41 cellular contexts compared by ENCODE assay signal in the genomic region with DNA sequence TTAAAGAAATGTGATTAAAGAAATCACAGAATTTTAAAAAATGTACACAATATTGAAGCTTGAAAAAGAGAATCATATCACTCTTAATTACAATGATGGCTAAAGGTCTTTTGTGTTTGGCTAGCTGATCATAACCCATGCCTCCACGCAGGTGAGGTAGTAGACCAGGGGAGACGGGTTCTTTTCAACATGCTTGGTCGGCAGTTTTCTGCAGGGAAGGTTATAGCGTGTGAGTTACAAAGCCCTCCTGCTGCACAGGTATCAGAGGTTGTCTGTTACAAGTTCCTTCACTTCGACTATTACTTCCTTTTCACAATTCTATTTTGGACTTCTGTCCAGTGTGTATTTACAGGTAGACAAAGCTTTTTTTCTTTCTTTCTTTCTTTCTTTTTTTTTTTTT.
"Had no signal": no experiment of that assay in that cellular context is flagged by ENCODE, and none has a peak within 500 bp of the region (broad histone marks: within the 10 kb centered on the region; RNA-seq: fewer than 3 reads in every experiment).

No MANE protein-coding gene starts in this region.

- H3K27ac ChIP-seq: ascending aorta, cardiac muscle cell, VCaP had no signal

- H3K27ac Mint-ChIP-seq: activated CD4-positive, alpha-beta memory T cell treated with anti-CD3 and anti-CD28 coated beads, Interleukin-2, amount 10 ng/mL, durations not matched to agents 7 days and 5 days; activated CD4-positive, alpha-beta T cell treated with anti-CD3 and anti-CD28 coated beads for 36 hours; activated CD4-positive, alpha-beta T cell treated with anti-CD3 and anti-CD28 coated beads, Interleukin-2, amount 10 ng/mL, durations not matched to agents 7 days and 5 days; activated CD8-positive, alpha-beta T cell treated with anti-CD3 and anti-CD28 coated beads, Interleukin-2, amount 10 ng/mL, durations not matched to agents 7 days and 5 days; activated naive CD4-positive, alpha-beta T cell treated with anti-CD3 and anti-CD28 coated beads, Interleukin-2, amount 10 ng/mL, durations not matched to agents 7 days and 5 days; activated naive CD4-positive, alpha-beta T cell treated with anti-CD3 and anti-CD28 coated beads, Interleukin-2, amount 50 U/mL, for 24 hours; activated naive CD8-positive, alpha-beta T cell; activated naive CD8-positive, alpha-beta T cell treated with anti-CD3 and anti-CD28 coated beads, Interleukin-2, amount 10 ng/mL, durations not matched to agents 7 days and 5 days; activated naive CD8-positive, alpha-beta T cell treated with anti-CD3 and anti-CD28 coated beads, Interleukin-2, amount 50 U/mL, for 24 hours; activated T-cell treated with anti-CD3 and anti-CD28 coated beads, Interleukin-2, amount 50 U/mL, for 72 hours; activated T-helper 1 cell treated with anti-CD3 and anti-CD28 coated beads, Interleukin-12 subunit alpha, Interleukin-12 subunit beta, Interleukin-2, Interleukin-4 antibody, amounts not matched to agents 30 ng/mL and 10 ng/mL and 1 ng/mL, durations not matched to agents 14 hours and 24 hours and 36 hours; activated T-helper 17 cell treated with anti-CD3 and anti-CD28 coated beads, Interleukin-2, amount 50 U/mL, for 72 hours; brain; T-helper 1 cell treated with Interleukin-12 subunit alpha and Interleukin-12 subunit beta and Interleukin-4 antibody, amounts not matched to agents 30 μg/mL and 1 μg/mL, for 36 hours; T-helper 2 cell treated with Interferon-gamma antibody and Interleukin-4, amounts not matched to agents 5 μg/mL and 100 μg/mL, for 36 hours had no signal

- H3K9me3 ChIP-seq: ascending aorta had no signal

- ATAC-seq: activated CD4-positive, alpha-beta T cell treated with anti-CD3 and anti-CD28 coated beads for 36 hours; activated CD4-positive, CD25-positive, alpha-beta regulatory T cell treated with anti-CD3 and anti-CD28 coated beads, Interleukin-2, amount 50 U/mL, for 24 hours; activated CD8-positive, alpha-beta T cell treated with anti-CD3 and anti-CD28 coated beads, Interleukin-2, amount 10 ng/mL, durations not matched to agents 7 days and 5 days; activated naive CD8-positive, alpha-beta T cell treated with anti-CD3 and anti-CD28 coated beads, Interleukin-2, amount 50 U/mL, for 24 hours; activated T-cell treated with anti-CD3 and anti-CD28 coated beads, Interleukin-2, amount 50 U/mL, for 4 hours; activated T-cell treated with anti-CD3 and anti-CD28 coated beads, Interleukin-2, amount 50 U/mL, for 72 hours; activated T-helper 17 cell treated with anti-CD3 and anti-CD28 coated beads, Interleukin-2, amount 50 U/mL, for 72 hours had no signal

- DNase-seq: activated CD4-positive, alpha-beta memory T cell treated with anti-CD3 and anti-CD28 coated beads, Interleukin-2, amount 10 ng/mL, durations not matched to agents 7 days and 5 days; activated CD4-positive, alpha-beta T cell treated with anti-CD3 and anti-CD28 coated beads for 1 hour; activated CD4-positive, alpha-beta T cell treated with anti-CD3 and anti-CD28 coated beads for 36 hours; activated CD4-positive, alpha-beta T cell treated with anti-CD3 and anti-CD28 coated beads for 48 hours; activated CD4-positive, alpha-beta T cell treated with anti-CD3 and anti-CD28 coated beads, Interleukin-2, amount 10 ng/mL, durations not matched to agents 7 days and 5 days; activated CD4-positive, alpha-beta T cell treated with anti-CD3 and anti-CD28 coated beads, Interleukin-2, amount 50 U/mL, for 48 hours; activated CD4-positive, CD25-positive, alpha-beta regulatory T cell; activated CD8-positive, alpha-beta memory T cell treated with anti-CD3 and anti-CD28 coated beads for 24 hours; activated CD8-positive, alpha-beta memory T cell treated with anti-CD3 and anti-CD28 coated beads, Interleukin-2, amount 50 U/mL, for 4 hours; activated CD8-positive, alpha-beta T cell treated with anti-CD3 and anti-CD28 coated beads, Interleukin-2, amount 10 ng/mL, durations not matched to agents 7 days and 5 days; activated effector memory CD4-positive, alpha-beta T cell treated with anti-CD3 and anti-CD28 coated beads, Interleukin-2, amount 50 U/mL, for 16 hours; activated gamma-delta T cell treated with Interleukin-2 at 50 U/mL for 16 hours; activated naive CD4-positive, alpha-beta T cell; activated naive CD4-positive, alpha-beta T cell treated with anti-CD3 and anti-CD28 coated beads, Interleukin-2, amount 10 ng/mL, durations not matched to agents 7 days and 5 days; activated naive CD8-positive, alpha-beta T cell treated with anti-CD3 and anti-CD28 coated beads, Interleukin-2, amount 10 ng/mL, durations not matched to agents 7 days and 5 days; activated naive CD8-positive, alpha-beta T cell treated with anti-CD3 and anti-CD28 coated beads, Interleukin-2, amount 50 U/mL, for 24 hours; activated T-cell treated with anti-CD3 and anti-CD28 coated beads for 4 hours; activated T-cell treated with anti-CD3 and anti-CD28 coated beads, Interleukin-2, amount 50 U/mL, for 1 hour; activated T-cell treated with anti-CD3 and anti-CD28 coated beads, Interleukin-2, amount 50 U/mL, for 4 hours; activated T-cell treated with anti-CD3 and anti-CD28 coated beads, Interleukin-2, amount 50 U/mL, for 72 hours; amygdala; anterior cingulate cortex; caudate nucleus; cerebellar nuclear complex; T-helper 1 cell; T-helper 2 cell; T-helper 9 cell had no signal

- H3K4me1 ChIP-seq: ascending aorta had no signal

- H3K27me3 ChIP-seq: ascending aorta, cardiac muscle cell had no signal

- H3K27me3 Mint-ChIP-seq: activated CD4-positive, alpha-beta T cell treated with anti-CD3 and anti-CD28 coated beads, Interleukin-2, amount 10 ng/mL, durations not matched to agents 7 days and 5 days; activated naive CD4-positive, alpha-beta T cell treated with anti-CD3 and anti-CD28 coated beads, Interleukin-2, amount 10 ng/mL, durations not matched to agents 7 days and 5 days; activated naive CD8-positive, alpha-beta T cell treated with anti-CD3 and anti-CD28 coated beads, Interleukin-2, amount 50 U/mL, for 24 hours; brain had no signal

- H3K4me3 ChIP-seq: ascending aorta, cardiac muscle cell had no signal

- H3K36me3 ChIP-seq: ascending aorta, cardiac muscle cell had no signal

- FAIRE-seq: bronchial epithelial cell, TTC549 had no signal

- H3K9me3 Mint-ChIP-seq: activated CD4-positive, alpha-beta memory T cell treated with anti-CD3 and anti-CD28 coated beads, Interleukin-2, amount 10 ng/mL, durations not matched to agents 7 days and 5 days; activated CD4-positive, alpha-beta T cell treated with anti-CD3 and anti-CD28 coated beads, Interleukin-2, amount 10 ng/mL, durations not matched to agents 7 days and 5 days; activated naive CD4-positive, alpha-beta T cell treated with anti-CD3 and anti-CD28 coated beads, Interleukin-2, amount 10 ng/mL, durations not matched to agents 7 days and 5 days; activated naive CD4-positive, alpha-beta T cell treated with anti-CD3 and anti-CD28 coated beads, Interleukin-2, amount 50 U/mL, for 24 hours; activated naive CD8-positive, alpha-beta T cell treated with anti-CD3 and anti-CD28 coated beads, Interleukin-2, amount 10 ng/mL, durations not matched to agents 7 days and 5 days; activated naive CD8-positive, alpha-beta T cell treated with anti-CD3 and anti-CD28 coated beads, Interleukin-2, amount 50 U/mL, for 24 hours; activated T-cell treated with anti-CD3 and anti-CD28 coated beads, Interleukin-2, amount 50 U/mL, for 4 hours; activated T-helper 1 cell treated with anti-CD3 and anti-CD28 coated beads, Interleukin-12 subunit alpha, Interleukin-12 subunit beta, Interleukin-2, Interleukin-4 antibody, amounts not matched to agents 30 ng/mL and 10 ng/mL and 1 ng/mL, durations not matched to agents 14 hours and 24 hours and 36 hours; activated T-helper 17 cell treated with anti-CD3 and anti-CD28 coated beads, Interleukin-2, amount 50 U/mL, for 72 hours; central memory CD8-positive, alpha-beta T cell; T-helper 1 cell treated with Interleukin-12 subunit alpha and Interleukin-12 subunit beta and Interleukin-4 antibody, amounts not matched to agents 30 μg/mL and 1 μg/mL, for 36 hours; T-helper 2 cell treated with Interferon-gamma antibody and Interleukin-4, amounts not matched to agents 5 μg/mL and 100 μg/mL, for 36 hours had no signal

- H3K4me3 Mint-ChIP-seq: activated CD4-positive, alpha-beta memory T cell treated with anti-CD3 and anti-CD28 coated beads, Interleukin-2, amount 10 ng/mL, durations not matched to agents 7 days and 5 days; activated CD4-positive, alpha-beta T cell treated with anti-CD3 and anti-CD28 coated beads for 36 hours; activated CD4-positive, alpha-beta T cell treated with anti-CD3 and anti-CD28 coated beads, Interleukin-2, amount 10 ng/mL, durations not matched to agents 7 days and 5 days; activated CD8-positive, alpha-beta T cell treated with anti-CD3 and anti-CD28 coated beads, Interleukin-2, amount 10 ng/mL, durations not matched to agents 7 days and 5 days; activated naive CD4-positive, alpha-beta T cell treated with anti-CD3 and anti-CD28 coated beads, Interleukin-2, amount 10 ng/mL, durations not matched to agents 7 days and 5 days; activated naive CD4-positive, alpha-beta T cell treated with anti-CD3 and anti-CD28 coated beads, Interleukin-2, amount 50 U/mL, for 24 hours; activated naive CD8-positive, alpha-beta T cell; activated naive CD8-positive, alpha-beta T cell treated with anti-CD3 and anti-CD28 coated beads, Interleukin-2, amount 10 ng/mL, durations not matched to agents 7 days and 5 days; activated naive CD8-positive, alpha-beta T cell treated with anti-CD3 and anti-CD28 coated beads, Interleukin-2, amount 50 U/mL, for 24 hours; activated T-cell treated with anti-CD3 and anti-CD28 coated beads, Interleukin-2, amount 50 U/mL, for 4 hours; activated T-cell treated with anti-CD3 and anti-CD28 coated beads, Interleukin-2, amount 50 U/mL, for 72 hours; activated T-helper 1 cell treated with anti-CD3 and anti-CD28 coated beads, Interleukin-12 subunit alpha, Interleukin-12 subunit beta, Interleukin-2, Interleukin-4 antibody, amounts not matched to agents 30 ng/mL and 10 ng/mL and 1 ng/mL, durations not matched to agents 14 hours and 24 hours and 36 hours; activated T-helper 17 cell treated with anti-CD3 and anti-CD28 coated beads, Interleukin-2, amount 50 U/mL, for 72 hours; brain; central memory CD8-positive, alpha-beta T cell; T-helper 1 cell treated with Interleukin-12 subunit alpha and Interleukin-12 subunit beta and Interleukin-4 antibody, amounts not matched to agents 30 μg/mL and 1 μg/mL, for 36 hours; T-helper 2 cell treated with Interferon-gamma antibody and Interleukin-4, amounts not matched to agents 5 μg/mL and 100 μg/mL, for 36 hours had no signal

- H3K4me1 Mint-ChIP-seq: activated CD4-positive, alpha-beta memory T cell treated with anti-CD3 and anti-CD28 coated beads, Interleukin-2, amount 10 ng/mL, durations not matched to agents 7 days and 5 days; activated CD4-positive, alpha-beta T cell treated with anti-CD3 and anti-CD28 coated beads for 36 hours; activated CD4-positive, alpha-beta T cell treated with anti-CD3 and anti-CD28 coated beads, Interleukin-2, amount 10 ng/mL, durations not matched to agents 7 days and 5 days; activated naive CD4-positive, alpha-beta T cell treated with anti-CD3 and anti-CD28 coated beads, Interleukin-2, amount 10 ng/mL, durations not matched to agents 7 days and 5 days; activated naive CD4-positive, alpha-beta T cell treated with anti-CD3 and anti-CD28 coated beads, Interleukin-2, amount 50 U/mL, for 24 hours; activated naive CD8-positive, alpha-beta T cell treated with anti-CD3 and anti-CD28 coated beads, Interleukin-2, amount 10 ng/mL, durations not matched to agents 7 days and 5 days; activated naive CD8-positive, alpha-beta T cell treated with anti-CD3 and anti-CD28 coated beads, Interleukin-2, amount 50 U/mL, for 24 hours; activated T-helper 17 cell treated with anti-CD3 and anti-CD28 coated beads, Interleukin-2, amount 50 U/mL, for 72 hours had no signal

- H3K36me3 Mint-ChIP-seq: activated naive CD4-positive, alpha-beta T cell treated with anti-CD3 and anti-CD28 coated beads, Interleukin-2, amount 10 ng/mL, durations not matched to agents 7 days and 5 days; activated naive CD4-positive, alpha-beta T cell treated with anti-CD3 and anti-CD28 coated beads, Interleukin-2, amount 50 U/mL, for 24 hours; activated naive CD8-positive, alpha-beta T cell; activated naive CD8-positive, alpha-beta T cell treated with anti-CD3 and anti-CD28 coated beads, Interleukin-2, amount 10 ng/mL, durations not matched to agents 7 days and 5 days; brain had no signal
